ENCODE assay signal across 7 cellular contexts in genomic region chr3:46947981-46948791, GRCh38. TPM values are rescaled to one million over a fixed set of nuclear protein-coding genes. Genes with fewer than 3 reads are reported as not detected.
DNase-seq lines count a peak whose midpoint lies in the region; ATAC-seq and TF ChIP-seq lines count a peak whose summit lies in the region.

No MANE protein-coding gene starts in this region.

- peak overlapping the region; percentile 67 for H3K4me2 ChIP-seq in parathyroid adenoma (ENCODE audit: low read length)

- DNase-seq in NCI-H2029 treated with DMSO at 0.1 percent for 48 hours (lab: John Stamatoyannopoulos, UW) (peak; percentile 44), endodermal cell (peak; percentile 83), amygdala (lab: John Stamatoyannopoulos, UW) (no peak), osteocyte (ENCODE audit: extremely low spot score, unreplicated experiment) (no peak)
- DNase-seq in activated CD4-positive, alpha-beta T cell treated with anti-CD3 and anti-CD28 coated beads, Interleukin-2, amount 50 U/mL, for 48 hours, result peak; percentile 63 to 77

- 76 to 77% methylated on average over 13 to 19 of the region's 19 CpGs for WGBS in endodermal cell (ENCODE audit: insufficient coverage in 1 of 2, insufficient read length in 1 of 2), 2 experiments

- H3K36me3 ChIP-seq in endodermal cell (ENCODE audit: control insufficient read depth, insufficient read depth, low read length) (peaks cover 34% of the 10 kb centered on the region), parathyroid adenoma (ENCODE audit: control insufficient read depth, insufficient read depth, low read length) (no peaks in the 10 kb centered on the region)

- ATAC-seq in GM21619 (IDR thresholded peaks at IDR 0.05; ENCODE audit: unreplicated experiment), result no peak

- H3K36me3 Mint-ChIP-seq in endodermal cell (ENCODE audit: low read depth) (peaks cover 25% of the 10 kb centered on the region), osteocyte (ENCODE audit: unreplicated experiment) (peaks cover 6% of the 10 kb centered on the region)

- no peak overlapping the region for H2AFZ ChIP-seq in parathyroid adenoma

- H3K4me3 ChIP-seq in endodermal cell (ENCODE audit: low read length) (peak overlapping the region; percentile 6), parathyroid adenoma (ENCODE audit: low read depth, low read length) (peak overlapping the region; percentile 28)

- H3K4me1 Mint-ChIP-seq in endodermal cell (peaks cover 68% of the 10 kb centered on the region), osteocyte (ENCODE audit: unreplicated experiment) (peaks cover 47% of the 10 kb centered on the region)

- H3K9me3 Mint-ChIP-seq in endodermal cell (no peaks in the 10 kb centered on the region), osteocyte (ENCODE audit: unreplicated experiment) (no peaks in the 10 kb centered on the region)

- H3K9ac ChIP-seq in endodermal cell (ENCODE audit: extremely low read depth, low read length, poor library complexity, severe bottlenecking) (no peak overlapping the region), parathyroid adenoma (no peak overlapping the region)

- no peaks in the 10 kb centered on the region for H3K27me3 Mint-ChIP-seq in endodermal cell (ENCODE audit: insufficient read depth)
- H3K27me3 Mint-ChIP-seq in osteocyte (ENCODE audit: unreplicated experiment), result no peaks in the 10 kb centered on the region

- TF ChIP-seq CTCF in endodermal cell (conservative IDR thresholded peaks at IDR 0.05) (no peak), parathyroid adenoma (IDR thresholded peaks at IDR 0.05) (no peak), osteocyte (IDR thresholded peaks at IDR 0.05) (no peak)

- H3K4me3 Mint-ChIP-seq in endodermal cell (peak overlapping the region; percentile 24), osteocyte (ENCODE audit: unreplicated experiment) (no peak overlapping the region)

- H3K79me2 ChIP-seq in parathyroid adenoma, result peaks cover 47% of the 10 kb centered on the region

- H3K27ac Mint-ChIP-seq in endodermal cell, result peak overlapping the region; percentile 33
- no peak overlapping the region for H3K27ac Mint-ChIP-seq in osteocyte (ENCODE audit: unreplicated experiment)

- no peaks in the 10 kb centered on the region for H3K9me3 ChIP-seq in endodermal cell (ENCODE audit: control insufficient read depth, low read length)
- no peaks in the 10 kb centered on the region for H3K9me3 ChIP-seq in parathyroid adenoma (ENCODE audit: control insufficient read depth, low read length)

- no peak overlapping the region for H3K27ac ChIP-seq in endodermal cell (ENCODE audit: low read depth, low read length)
- peak overlapping the region; percentile 97 for H3K27ac ChIP-seq in parathyroid adenoma

- H3K4me1 ChIP-seq in endodermal cell (ENCODE audit: control insufficient read depth, insufficient read depth, low read length), result peaks cover 47% of the 10 kb centered on the region
- H3K4me1 ChIP-seq in parathyroid adenoma, result peaks cover 76% of the 10 kb centered on the region

- no peaks in the 10 kb centered on the region for H3K27me3 ChIP-seq in endodermal cell (ENCODE audit: control insufficient read depth, insufficient read depth, low read length, poor library complexity, severe bottlenecking)
- H3K27me3 ChIP-seq in parathyroid adenoma (ENCODE audit: control insufficient read depth, insufficient read depth, low read length), result no peaks in the 10 kb centered on the region

RNA-seq across cellular contexts. Expression of gene CCDC12, which starts 28.4 kb away (rescaled TPM):
- total RNA-seq in endodermal cell (10 to 100 TPM; 46.7 to 47.8 TPM), osteocyte (34.5 and 37.4 TPM in 2 replicates)
- 44.4 TPM for polyA plus RNA-seq in endodermal cell (2013, experiment 1 of 2)
- 41.1 TPM for polyA plus RNA-seq in endodermal cell (2013, experiment 2 of 2)

RNA-seq across cellular contexts. Expression of gene NBEAL2, which starts 31.3 kb away (rescaled TPM):
- total RNA-seq in endodermal cell, result 10 to 100 TPM; 59.2 to 64.0 TPM
- polyA plus RNA-seq in endodermal cell (2013, experiment 1 of 2), result 22.9 TPM
- polyA plus RNA-seq in endodermal cell (2013, experiment 2 of 2), result 17.8 TPM
- 14.0 and 21.8 TPM in 2 replicates for total RNA-seq in osteocyte

Comparison
In these comparisons a context has a peak if more than half of its experiments do, and no peak if none do; other contexts are left out.
1. DNase-seq: peak in NCI-H2029 treated with DMSO at 0.1 percent for 48 hours (single experiment), activated CD4-positive, alpha-beta T cell treated with anti-CD3 and anti-CD28 coated beads, Interleukin-2, amount 50 U/mL, for 48 hours (2 of 2) and endodermal cell (single experiment); none in amygdala (0 of 56) and osteocyte (single experiment).